Comparison of ENCODE assay signal across 8 cellular contexts in genomic region chr4:186104114-186104894, GRCh38. TPM values are rescaled to one million over a fixed set of nuclear protein-coding genes. Genes with fewer than 3 reads are reported as not detected.
A peak's percentile ranks its signal among the peaks of the same experiment; 100 is the strongest.
DNase-seq lines count a peak whose midpoint lies in the region; ATAC-seq and TF ChIP-seq lines count a peak whose summit lies in the region.

FAM149A (plus strand) TSS chr4:186104704.

- ATAC-seq in GM21515 (IDR thresholded peaks at IDR 0.05; ENCODE audit: unreplicated experiment) (peak; percentile 71), esophagus mucosa (peak; percentile 56)
- ATAC-seq in activated CD8-positive, alpha-beta T cell treated with anti-CD3 and anti-CD28 coated beads for 36 hours = peak; percentile 96
- peak; percentile 73 to 92 for ATAC-seq in naive thymus-derived CD8-positive, alpha-beta T cell

- H3K36me3 ChIP-seq in KMS-11 (ENCODE audit: insufficient read depth) = no peaks in the 10 kb centered on the region
- H3K36me3 ChIP-seq in stomach = no peaks in the 10 kb centered on the region

- H4K20me1 ChIP-seq in KMS-11 (ENCODE audit: insufficient read depth) = no peaks in the 10 kb centered on the region

- peak within 1 kb of the TSS; percentile 77 for H2AFZ ChIP-seq in KMS-11 (ENCODE audit: low read depth)

- in situ Hi-C loops in Caki2 (cut with HindIII; ENCODE audit: low pct_unique_long_range_greater_than_20kb, low sequenced_read_pairs) = no loop called here

- intact Hi-C loops in activated CD8-positive, alpha-beta T cell treated with anti-CD3 and anti-CD28 coated beads for 36 hours (cut with micrococcal nuclease) = no loop called here
- intact Hi-C loops in stomach (cut with DNase I; ENCODE audit: low total_unique reads) = no loop called here

- TF ChIP-seq EP300 in stomach (IDR thresholded peaks at IDR 0.05) = no peak

- DNase-seq in Caki2 (ENCODE audit: low read depth) (no peak), stomach (peak; percentile 89), SK-N-DZ (ENCODE audit: low spot score) (no peak)
- DNase-seq in activated CD8-positive, alpha-beta T cell treated with anti-CD3 and anti-CD28 coated beads for 36 hours = peak; percentile 71
- DNase-seq in naive thymus-derived CD8-positive, alpha-beta T cell = peak; percentile 8 to 75 (median 35)

- CTCF ChIA-PET in activated CD8-positive, alpha-beta T cell treated with anti-CD3 and anti-CD28 coated beads for 36 hours (lab: Charles Lee) = interaction anchor here (0.7 to 1.3 kb wide), 2 partner anchors 10 to 37 kb away, joined by 3 to 4 read pairs; no protein-coding TSS in a partner anchor

- no peaks in the 10 kb centered on the region for H3K27me3 ChIP-seq in KMS-11 (ENCODE audit: insufficient read depth, low read depth)
- H3K27me3 ChIP-seq in stomach = peaks cover 0 to 17% (median 9%) of the 10 kb centered on the region in 3 donors

- H3K4me1 ChIP-seq in KMS-11 (ENCODE audit: low read depth, poor library complexity, severe bottlenecking) (peaks cover 24% of the 10 kb centered on the region), stomach (peaks cover 5 to 42% (median 34%) of the 10 kb centered on the region in 4 donors)

- H3K4me2 ChIP-seq in KMS-11 = peak within 1 kb of the TSS; percentile 87

- peaks cover 8% of the 10 kb centered on the region for H3K4me1 Mint-ChIP-seq in activated CD8-positive, alpha-beta T cell treated with anti-CD3 and anti-CD28 coated beads for 36 hours (ENCODE audit: low read depth)
- peaks cover 5 to 13% (median 8%) of the 10 kb centered on the region in 4 donors for H3K4me1 Mint-ChIP-seq in naive thymus-derived CD8-positive, alpha-beta T cell

- POLR2A ChIA-PET in activated CD8-positive, alpha-beta T cell treated with anti-CD3 and anti-CD28 coated beads for 36 hours (lab: Charles Lee) = no interaction called here
- POLR2A ChIA-PET in naive thymus-derived CD8-positive, alpha-beta T cell (lab: Charles Lee) = interaction anchor here (1.4 kb wide), 1 partner anchor 87 kb away, joined by 7 read pairs; the partner anchor contains the start of gene CYP4V2

- WGBS in stomach, 5 donors = 5 to 31% (median 10%) methylated on average over 25 to 58 of the region's 58 CpGs

- peaks cover 41% of the 10 kb centered on the region for H3K27me3 Mint-ChIP-seq in activated CD8-positive, alpha-beta T cell treated with anti-CD3 and anti-CD28 coated beads for 36 hours
- peaks cover 27 to 62% (median 52%) of the 10 kb centered on the region in 5 donors for H3K27me3 Mint-ChIP-seq in naive thymus-derived CD8-positive, alpha-beta T cell

- TF ChIP-seq POLR2A in stomach (IDR thresholded peaks at IDR 0.05) = no peak

- no peaks in the 10 kb centered on the region for H3K9me3 Mint-ChIP-seq in activated CD8-positive, alpha-beta T cell treated with anti-CD3 and anti-CD28 coated beads for 36 hours
- H3K9me3 Mint-ChIP-seq in naive thymus-derived CD8-positive, alpha-beta T cell = no peaks in the 10 kb centered on the region

- no peak within 1 kb of the TSS for H3K27ac Mint-ChIP-seq in activated CD8-positive, alpha-beta T cell treated with anti-CD3 and anti-CD28 coated beads for 36 hours
- H3K27ac Mint-ChIP-seq in naive thymus-derived CD8-positive, alpha-beta T cell = peak within 1 kb of the TSS; percentile 24 to 80 (median 48)

- no peaks in the 10 kb centered on the region for H3K79me2 ChIP-seq in KMS-11 (ENCODE audit: insufficient read depth, low read depth)

- H3K27ac ChIP-seq in KMS-11 (peak within 1 kb of the TSS; percentile 60), stomach (peak within 1 kb of the TSS; percentile 87 to 93 (median 92))

- no peaks in the 10 kb centered on the region for H3K9me3 ChIP-seq in stomach

- TF ChIP-seq CTCF in KMS-11 (conservative IDR thresholded peaks at IDR 0.05; ENCODE audit: low read depth, low read length) (no peak), stomach (IDR thresholded peaks at IDR 0.05) (no peak)
- TF ChIP-seq CTCF in activated CD8-positive, alpha-beta T cell treated with anti-CD3 and anti-CD28 coated beads for 36 hours (IDR thresholded peaks at IDR 0.05) = no peak

- no peak within 1 kb of the TSS for H3K4me3 ChIP-seq in KMS-11 (IDR thresholded peaks at IDR 0.05; ENCODE audit: insufficient read depth, low read depth, low read length)
- peak within 1 kb of the TSS; percentile 72 to 88 (median 75) for H3K4me3 ChIP-seq in stomach

- no peaks in the 10 kb centered on the region for H3K36me3 Mint-ChIP-seq in activated CD8-positive, alpha-beta T cell treated with anti-CD3 and anti-CD28 coated beads for 36 hours (ENCODE audit: low read depth)
- H3K36me3 Mint-ChIP-seq in naive thymus-derived CD8-positive, alpha-beta T cell = peaks cover 0 to 4% (median 1%) of the 10 kb centered on the region in 3 donors

- H3K4me3 Mint-ChIP-seq in activated CD8-positive, alpha-beta T cell treated with anti-CD3 and anti-CD28 coated beads for 36 hours = peak within 1 kb of the TSS; percentile 71
- H3K4me3 Mint-ChIP-seq in naive thymus-derived CD8-positive, alpha-beta T cell = peak within 1 kb of the TSS; percentile 72 to 87 (median 83)

- peak within 1 kb of the TSS; percentile 84 for H3K9ac ChIP-seq in KMS-11

RNA-seq across cellular contexts. Expression of gene FAM149A, which starts in this region (rescaled TPM):
- total RNA-seq in Caki2 (2014; rRNA removed; shearing (Covaris generic); ENCODE audit: low replicate concordance) = 44.2 and 47.7 TPM in 2 replicates
- total RNA-seq in activated CD8-positive, alpha-beta T cell treated with anti-CD3 and anti-CD28 coated beads for 36 hours = under 1 TPM; 0.38 to 0.52 TPM
- total RNA-seq in esophagus mucosa (1.6 TPM), stomach (100 to 1,000 TPM in 1 of 5 donors, 10 to 100 TPM in 3, 1 to 10 TPM in 1; 7.0 to 101 (median 35.9) TPM)
- 1 to 10 TPM; 2.4 to 2.5 TPM for total RNA-seq in naive thymus-derived CD8-positive, alpha-beta T cell
- under 1 TPM in 2 of 3 donors, not detected in 1; 0.12 to 0.18 TPM for polyA plus RNA-seq in naive thymus-derived CD8-positive, alpha-beta T cell
- polyA plus RNA-seq in stomach = 10 to 100 TPM in 2 of 3 donors, 1 to 10 TPM in 1; 5.6 to 24.7 (median 16.1) TPM
- polyA plus RNA-seq in SK-N-DZ (2014; cell fraction: cytosol; rRNA removed) = 0.13 and 0.96 TPM in 2 replicates
- polyA plus RNA-seq in SK-N-DZ (2014; cell fraction: nucleus; rRNA removed) = 0.40 and 1.1 TPM in 2 replicates

Comparison
In these comparisons a context has a peak if more than half of its experiments do, and no peak if none do; other contexts are left out.
1. RNA of gene FAM149A (polyA plus RNA-seq): 5.6 to 24.7 TPM in stomach; 0.12 to 0.18 TPM in naive thymus-derived CD8-positive, alpha-beta T cell; every median in the first group is over 4 times any median in the second.
2. Peak in DNase-seq and ATAC-seq in activated CD8-positive, alpha-beta T cell treated with anti-CD3 and anti-CD28 coated beads for 36 hours; RNA of the gene not detected or under 1 TPM.
3. DNase-seq: peak in naive thymus-derived CD8-positive, alpha-beta T cell (10 of 10) and stomach (single experiment); none in Caki2 (single experiment) and SK-N-DZ (single experiment).
4. Peak in every context shown above with its lines, with median percentiles within 50 percentile points of each other: ATAC-seq.